Comparison of ENCODE assay signal across 16 cellular contexts in genomic region chr9:131481441-131482342, GRCh38. TPM values are rescaled to one million over a fixed set of nuclear protein-coding genes. Genes with fewer than 3 reads are reported as not detected.
DNase-seq lines count a peak whose midpoint lies in the region; ATAC-seq and TF ChIP-seq lines count a peak whose summit lies in the region.
"Had no signal": no experiment of that assay in that cellular context is flagged by ENCODE, and none has a peak within 500 bp of the region (broad histone marks: within the 10 kb centered on the region; RNA-seq: fewer than 3 reads in every experiment).

No MANE protein-coding gene starts in this region.

- H3K36me3 ChIP-seq in SK-N-MC (ENCODE audit: insufficient read depth, low read length) (peaks cover 96% of the 10 kb centered on the region), esophagus (ENCODE audit: control insufficient read depth in 2 of 2, insufficient read depth in 2 of 2, low read length in 1 of 2) (peaks cover 33 to 77% of the 10 kb centered on the region in 2 donors)

- H3K9ac ChIP-seq in SK-N-MC (ENCODE audit: insufficient read length): no peak overlapping the region

- WGBS in esophagus, 2 donors: 63 to 77% methylated on average over 19 of the region's 19 CpGs

- H3K4me1 Mint-ChIP-seq in nephron progenitor cell: no peaks in the 10 kb centered on the region

- H3K27ac Mint-ChIP-seq in nephron progenitor cell: peak overlapping the region; percentile 83
- H3K27ac Mint-ChIP-seq: activated naive CD8-positive, alpha-beta T cell treated with anti-CD3 and anti-CD28 coated beads, Interleukin-2, amount 10 ng/mL, durations not matched to agents 7 days and 5 days had no signal

- peak overlapping the region; percentile 3; the same call in 1 of the 2 replicates for H3K27ac ChIP-seq in C4-2B
- H3K27ac ChIP-seq in SK-N-MC: 0 out of 2 replicates have a peak overlapping the region, but pooled peaks have one; percentile 19
- peak overlapping the region; percentile 23 to 26 for H3K27ac ChIP-seq in esophagus (ENCODE audit: low read depth in 2 of 2, low read length in 1 of 2)
- H3K27ac ChIP-seq: pancreas had no signal

- H3K9me3 Mint-ChIP-seq in nephron progenitor cell: no peaks in the 10 kb centered on the region
- H3K9me3 Mint-ChIP-seq: activated naive CD8-positive, alpha-beta T cell treated with anti-CD3 and anti-CD28 coated beads, Interleukin-2, amount 10 ng/mL, durations not matched to agents 7 days and 5 days; T-cell had no signal

- H3K9me3 ChIP-seq in SK-N-MC (ENCODE audit: low read depth, low read length): no peaks in the 10 kb centered on the region
- no peaks in the 10 kb centered on the region for H3K9me3 ChIP-seq in esophagus (ENCODE audit: control insufficient read depth in 2 of 2, insufficient read depth in 1 of 2, low read depth in 1 of 2, low read length in 1 of 2)
- H3K9me3 ChIP-seq: pancreas had no signal

- no peak overlapping the region for H3K4me3 Mint-ChIP-seq in nephron progenitor cell
- H3K4me3 Mint-ChIP-seq: activated naive CD8-positive, alpha-beta T cell treated with anti-CD3 and anti-CD28 coated beads, Interleukin-2, amount 10 ng/mL, durations not matched to agents 7 days and 5 days had no signal

- no peaks in the 10 kb centered on the region for H3K27me3 ChIP-seq in esophagus (ENCODE audit: control insufficient read depth in 1 of 2, insufficient read depth in 2 of 2, low read length in 2 of 2)
- H3K27me3 ChIP-seq: pancreas had no signal

- peaks cover 2 to 10% of the 10 kb centered on the region in 2 donors for H3K4me1 ChIP-seq in esophagus (ENCODE audit: control insufficient read depth in 2 of 2, insufficient read depth in 2 of 2, low read length in 1 of 2)
- H3K4me1 ChIP-seq: pancreas had no signal

- H3K36me3 Mint-ChIP-seq in nephron progenitor cell (ENCODE audit: low read depth): peaks cover 58% of the 10 kb centered on the region

- H3K4me3 ChIP-seq in SK-N-MC: no peak overlapping the region
- H3K4me3 ChIP-seq in esophagus (ENCODE audit: low read depth in 1 of 2, low read length in 2 of 2): no peak overlapping the region
- H3K4me3 ChIP-seq: pancreas had no signal

- no peak for TF ChIP-seq CTCF in C4-2B (conservative IDR thresholded peaks at IDR 0.05)
- no peak for TF ChIP-seq CTCF in nephron progenitor cell (IDR thresholded peaks at IDR 0.05)

- ATAC-seq in HG02970 (IDR thresholded peaks at IDR 0.05; ENCODE audit: low FRiP score, unreplicated experiment) (no peak), GM19395 (IDR thresholded peaks at IDR 0.05; ENCODE audit: unreplicated experiment) (no peak)
- ATAC-seq: pancreas; stimulated activated naive CD8-positive, alpha-beta T cell treated with anti-CD3 and anti-CD28 coated beads, Interleukin-15, Interleukin-2, amounts not matched to agents 100 U/mL and 50 U/mL, for 24 hours; T-cell had no signal

- DNase-seq in SK-N-MC (ENCODE audit: low read depth, low spot score): no peak
- DNase-seq in nephron progenitor cell: no peak
- DNase-seq in amygdala (lab: John Stamatoyannopoulos, UW): no peak
- DNase-seq in NCI-H2029 (lab: John Stamatoyannopoulos, UW): no peak
- DNase-seq: activated CD4-positive, alpha-beta T cell treated with anti-CD3 and anti-CD28 coated beads for 1 hour; activated CD8-positive, alpha-beta memory T cell treated with anti-CD3 and anti-CD28 coated beads, Interleukin-2, amount 50 U/mL, for 48 hours; activated naive CD8-positive, alpha-beta T cell treated with anti-CD3 and anti-CD28 coated beads, Interleukin-2, amount 10 ng/mL, durations not matched to agents 7 days and 5 days; kidney glomerular epithelial cell; NCI-H2171; stimulated activated naive CD8-positive, alpha-beta T cell treated with anti-CD3 and anti-CD28 coated beads, Interleukin-15, Interleukin-2, amounts not matched to agents 100 U/mL and 50 U/mL, for 24 hours; T-cell had no signal

- peaks cover 10% of the 10 kb centered on the region for H3K27me3 Mint-ChIP-seq in nephron progenitor cell (ENCODE audit: low read depth, poor library complexity)
- H3K27me3 Mint-ChIP-seq: activated naive CD8-positive, alpha-beta T cell treated with anti-CD3 and anti-CD28 coated beads, Interleukin-2, amount 10 ng/mL, durations not matched to agents 7 days and 5 days; T-cell had no signal

RNA-seq across cellular contexts. Expression of gene POMT1, which starts 21.0 kb away (rescaled TPM):
- 10 to 100 TPM; 11.5 to 18.2 TPM for polyA plus RNA-seq in esophagus

RNA-seq across cellular contexts. Expression of gene UCK1, which starts 49.4 kb away (rescaled TPM):
- polyA plus RNA-seq in esophagus: 10 to 100 TPM; 17.3 to 19.4 TPM
